37 cellular contexts compared by ENCODE assay signal in genomic region chr3:8198605-8199004, GRCh38.
A peak's percentile ranks its signal among the peaks of the same experiment; 100 is the strongest.
DNase-seq lines count a peak whose midpoint lies in the region; ATAC-seq, FAIRE-seq and TF ChIP-seq lines count a peak whose summit lies in the region.
"Had no signal": no experiment of that assay in that cellular context is flagged by ENCODE, and none has a peak within 500 bp of the region (broad histone marks: within the 10 kb centered on the region; RNA-seq: fewer than 3 reads in every experiment).

No MANE protein-coding gene starts in this region.

- ATAC-seq in HepG2 (no peak), right lobe of liver (no peak), GM12878 (no peak), K562 (no peak), GM21367 (IDR thresholded peaks at IDR 0.05; ENCODE audit: unreplicated experiment) (no peak)
- ATAC-seq: A549; CD8-positive, alpha-beta T cell had no signal

- no peak overlapping the region for H4K5ac ChIP-seq in mesendoderm (ENCODE audit: low read length)

- H2BK5ac ChIP-seq in mesendoderm (ENCODE audit: low read length): no peak overlapping the region

- no peak overlapping the region for H2AFZ ChIP-seq in HepG2 (ENCODE audit: low read length)
- H2AFZ ChIP-seq in GM12878 (ENCODE audit: control insufficient read depth, low read depth, low read length): no peak overlapping the region
- H2AFZ ChIP-seq in K562 (ENCODE audit: low read depth, low read length): no peak overlapping the region

- POLR2A ChIA-PET in HepG2 (lab: Yijun Ruan, JAX): no interaction called here
- POLR2A ChIA-PET in GM12878 (lab: Charles Lee): no interaction called here
- POLR2A ChIA-PET in K562 (lab: Yijun Ruan, JAX): no interaction called here

- SMC1A ChIA-PET in GM12878 (lab: Charles Lee; ENCODE audit: uncharacterized antibody, unreplicated experiment): no interaction called here

- H3K4me3 ChIP-seq in HepG2 (replicated peaks in 1 of 3; ENCODE audit: insufficient read depth in 1 of 3, low read depth in 2 of 3, low read length in 3 of 3) (no peak overlapping the region), right lobe of liver (no peak overlapping the region), GM12878 (no peak overlapping the region), K562 (no peak overlapping the region), mesendoderm (ENCODE audit: low read length) (no peak overlapping the region), endodermal cell (ENCODE audit: low read length) (no peak overlapping the region)
- H3K4me3 ChIP-seq: A549; BLaER1; BLaER1 treated with 17β-estradiol and CSF1 and Interleukin-3, amounts not matched to agents 10 nM and 100 nM had no signal

- no peaks in the 10 kb centered on the region for H3K79me1 ChIP-seq in mesendoderm (ENCODE audit: low read length)

- no peak for TF ChIP-seq EP300 in HepG2 (IDR thresholded peaks at IDR 0.05; ENCODE audit: low read depth in 2 of 2, low read length in 2 of 2)
- no peak for TF ChIP-seq EP300 in HepG2 (CRISPR knock-in tag; IDR thresholded peaks at IDR 0.05; ENCODE audit: borderline replicate concordance)
- no peak for TF ChIP-seq EP300 in GM12878 (IDR thresholded peaks at IDR 0.05; ENCODE audit: borderline replicate concordance in 1 of 2, control insufficient read depth in 1 of 2, low read depth in 2 of 2, low read length in 2 of 2)
- no peak for TF ChIP-seq EP300 in K562 (IDR thresholded peaks at IDR 0.05; ENCODE audit: low read length)

- TF ChIP-seq RAD21 in HepG2 (CRISPR knock-in tag; IDR thresholded peaks at IDR 0.05) (no peak), GM12878 (IDR thresholded peaks at IDR 0.05; ENCODE audit: insufficient read depth, low read depth, low read length) (no peak), K562 (CRISPR knock-in tag; conservative IDR thresholded peaks at IDR 0.05 in 1 of 2, IDR thresholded peaks at IDR 0.05 in 1 of 2) (no peak)

- no peaks in the 10 kb centered on the region for H3K27me3 Mint-ChIP-seq in endodermal cell (ENCODE audit: insufficient read depth)

- H3K27me3 ChIP-seq in HepG2 (ENCODE audit: control insufficient read depth in 1 of 2, insufficient read depth in 2 of 2, low read length in 2 of 2) (no peaks in the 10 kb centered on the region), right lobe of liver (no peaks in the 10 kb centered on the region), GM12878 (replicated peaks in 1 of 2; ENCODE audit: control insufficient read depth in 2 of 2, insufficient read depth in 2 of 2, low read length in 1 of 2) (no peaks in the 10 kb centered on the region), K562 (ENCODE audit: control insufficient read depth in 2 of 2, insufficient read depth in 2 of 2, low read length in 2 of 2) (no peaks in the 10 kb centered on the region), mesendoderm (ENCODE audit: insufficient read depth, low read length, poor library complexity) (no peaks in the 10 kb centered on the region), endodermal cell (ENCODE audit: control insufficient read depth, insufficient read depth, low read length, poor library complexity, severe bottlenecking) (no peaks in the 10 kb centered on the region)
- H3K27me3 ChIP-seq: BE2C; BLaER1; BLaER1 treated with 17β-estradiol and CSF1 and Interleukin-3, amounts not matched to agents 10 nM and 100 nM had no signal

- DNase-seq in HepG2 (ENCODE audit: low spot score) (no peak), right lobe of liver (no peak), GM12878 (ENCODE audit: low read depth, low spot score) (no peak), K562 (ENCODE audit: extremely low read depth in 1 of 4, low spot score in 3 of 4) (no peak), mesendoderm (no peak), GM20000 (ENCODE audit: low spot score) (no peak), endodermal cell (no peak)
- DNase-seq: 8988T; ACHN; AML-193; BE2C; C1 segment of cervical spinal cord; Caco-2; Calu3; CD4-positive, alpha-beta memory T cell; CD4-positive, alpha-beta T cell; CD4-positive, CD25-positive, alpha-beta regulatory T cell; CD8-positive, alpha-beta memory T cell; CD8-positive, alpha-beta T cell; COR-L47; DMS 273 treated with DMSO at 0.1 percent for 48 hours; DMS153; DMS53; DMS79; DMS79 treated with DMSO at 0.1 percent for 48 hours; DND-41; EL had no signal

- FAIRE-seq in HepG2 (lab: Jason Lieb, UNC) (no peak), GM12878 (lab: Jason Lieb, UNC) (no peak), K562 (lab: Jason Lieb, UNC) (no peak)
- FAIRE-seq: A204.1, A549, D721Med had no signal

- no peak overlapping the region for H4K8ac ChIP-seq in mesendoderm (ENCODE audit: low read depth, low read length)

- no peak overlapping the region for H3K9ac ChIP-seq in HepG2 (ENCODE audit: insufficient read depth, low read depth, low read length)
- H3K9ac ChIP-seq in GM12878 (ENCODE audit: control insufficient read depth, insufficient read depth, low read length): no peak overlapping the region
- no peak overlapping the region for H3K9ac ChIP-seq in K562 (ENCODE audit: insufficient read depth in 1 of 2, low read depth in 2 of 2, low read length in 2 of 2)
- no peak overlapping the region for H3K9ac ChIP-seq in mesendoderm (ENCODE audit: low read length)
- no peak overlapping the region for H3K9ac ChIP-seq in endodermal cell (ENCODE audit: extremely low read depth, low read length, poor library complexity, severe bottlenecking)
- H3K9ac ChIP-seq: BLaER1; BLaER1 treated with 17β-estradiol and CSF1 and Interleukin-3, amounts not matched to agents 10 nM and 100 nM had no signal

- peak overlapping the region; percentile 18 for H2AK5ac ChIP-seq in mesendoderm (ENCODE audit: low read length)

- no peaks in the 10 kb centered on the region for H3K9me1 ChIP-seq in K562 (ENCODE audit: control insufficient read depth, insufficient read depth, low read length)

- intact Hi-C loops in HepG2 (cut with micrococcal nuclease; ENCODE audit: unreplicated experiment) (no loop called here), right lobe of liver (cut with DNase I) (no loop called here), GM12878 (cut with micrococcal nuclease; ENCODE audit: unreplicated experiment) (no loop called here), K562 (cut with micrococcal nuclease) (no loop called here)

- H3K4ac ChIP-seq in mesendoderm (ENCODE audit: low read depth, low read length): no peak overlapping the region

- H3K36me3 ChIP-seq in HepG2 (replicated peaks in 1 of 2; ENCODE audit: control insufficient read depth in 1 of 2, insufficient read depth in 2 of 2, low read length in 2 of 2): no peaks in the 10 kb centered on the region
- H3K36me3 ChIP-seq in right lobe of liver: no peaks in the 10 kb centered on the region
- no peaks in the 10 kb centered on the region for H3K36me3 ChIP-seq in GM12878 (ENCODE audit: control insufficient read depth in 2 of 2, insufficient read depth in 2 of 2, low read length in 1 of 2)
- no peaks in the 10 kb centered on the region for H3K36me3 ChIP-seq in K562 (ENCODE audit: control insufficient read depth, insufficient read depth, low read length)
- no peaks in the 10 kb centered on the region for H3K36me3 ChIP-seq in mesendoderm (ENCODE audit: control insufficient read depth, insufficient read depth, low read length)
- no peaks in the 10 kb centered on the region for H3K36me3 ChIP-seq in endodermal cell (ENCODE audit: control insufficient read depth, insufficient read depth, low read length)
- H3K36me3 ChIP-seq: BE2C; BLaER1; BLaER1 treated with 17β-estradiol and CSF1 and Interleukin-3, amounts not matched to agents 10 nM and 100 nM had no signal

- no peak overlapping the region for H3K4me3 Mint-ChIP-seq in endodermal cell
- H3K4me3 Mint-ChIP-seq: B cell; CD14-positive monocyte; CD4-positive, alpha-beta memory T cell; CD4-positive, alpha-beta T cell; CD4-positive, CD25-positive, alpha-beta regulatory T cell; CD8-positive, alpha-beta memory T cell; CD8-positive, alpha-beta T cell had no signal

- H3K23ac ChIP-seq in mesendoderm (ENCODE audit: low read length): no peak overlapping the region

- H3K4me1 Mint-ChIP-seq in endodermal cell: peaks cover 22% of the 10 kb centered on the region
- H3K4me1 Mint-ChIP-seq: B cell; CD14-positive monocyte; CD4-positive, alpha-beta memory T cell; CD4-positive, CD25-positive, alpha-beta regulatory T cell; CD8-positive, alpha-beta memory T cell had no signal

- H3K4me1 ChIP-seq in HepG2 (ENCODE audit: insufficient read depth, low read length): no peaks in the 10 kb centered on the region
- H3K4me1 ChIP-seq in right lobe of liver: no peaks in the 10 kb centered on the region
- no peaks in the 10 kb centered on the region for H3K4me1 ChIP-seq in GM12878 (ENCODE audit: control insufficient read depth, insufficient read depth, low read length)
- no peaks in the 10 kb centered on the region for H3K4me1 ChIP-seq in K562 (replicated peaks in 1 of 2; ENCODE audit: control insufficient read depth in 2 of 2, insufficient read depth in 2 of 2, low read length in 2 of 2)
- H3K4me1 ChIP-seq in mesendoderm (ENCODE audit: control insufficient read depth, low read depth, low read length): no peaks in the 10 kb centered on the region
- H3K4me1 ChIP-seq in endodermal cell (ENCODE audit: control insufficient read depth, insufficient read depth, low read length): peaks cover 3% of the 10 kb centered on the region
- H3K4me1 ChIP-seq: A549, BE2C, Caco-2 had no signal

- H3K79me2 ChIP-seq in HepG2 (ENCODE audit: insufficient read depth, low read length) (no peaks in the 10 kb centered on the region), GM12878 (ENCODE audit: control insufficient read depth, insufficient read depth, low read length) (no peaks in the 10 kb centered on the region), K562 (ENCODE audit: control insufficient read depth, insufficient read depth, low read length) (no peaks in the 10 kb centered on the region), mesendoderm (ENCODE audit: control insufficient read depth, insufficient read depth, low read length) (no peaks in the 10 kb centered on the region)

- H3K18ac ChIP-seq in mesendoderm (ENCODE audit: low read length): no peak overlapping the region

- BruUV-seq in HepG2 (replicated peaks; lab: Mats Ljungman, UMichigan) (no TSS peak), GM12878 (replicated peaks; lab: Mats Ljungman, UMichigan) (no TSS peak), K562 (replicated peaks; lab: Mats Ljungman, UMichigan) (no TSS peak)

- WGBS in HepG2 (ENCODE audit: low lambda C conversion rate): 2% methylated on average over 4 of the region's 4 CpGs
- 72% methylated on average over 4 of the region's 4 CpGs for WGBS in right lobe of liver (ENCODE audit: insufficient coverage, low coverage, low lambda C conversion rate, missing lambda C conversion rate)
- 2% methylated on average over 4 of the region's 4 CpGs for whole genome bisulfite sequencing in GM12878 (ENCODE audit: insufficient coverage, insufficient replicate concordance, low lambda C conversion rate, missing lambda C conversion rate)
- WGBS in K562 (ENCODE audit: insufficient coverage, low coverage, missing lambda C conversion rate): 1% methylated on average over 4 of the region's 4 CpGs
- WGBS in mesendoderm (ENCODE audit: extremely low coverage, insufficient coverage, low lambda C conversion rate): no CpG with 5 or more reads among the region's 4 CpGs
- WGBS in endodermal cell (ENCODE audit: insufficient coverage in 1 of 2, insufficient read length in 1 of 2), 2 experiments: 91 to 100% methylated on average over 3 of the region's 4 CpGs

- in situ Hi-C loops in HepG2 (cut with HindIII; ENCODE audit: extremely low pct_ligation_motif_present, low pct_unique_long_range_greater_than_20kb): no loop called here
- in situ Hi-C loops in GM12878 (cut with MboI): no loop called here
- in situ Hi-C loops in K562 (cut with MboI): no loop called here

- H3K4me2 ChIP-seq in HepG2 (ENCODE audit: low read depth, low read length) (no peak overlapping the region), GM12878 (ENCODE audit: control insufficient read depth, insufficient read depth) (no peak overlapping the region), K562 (ENCODE audit: insufficient read depth, low read length) (no peak overlapping the region), mesendoderm (ENCODE audit: low read length) (no peak overlapping the region)
- H3K4me2 ChIP-seq: A549; BLaER1; BLaER1 treated with 17β-estradiol and CSF1 and Interleukin-3, amounts not matched to agents 10 nM and 100 nM had no signal

- TF ChIP-seq POLR2A in HepG2 (IDR thresholded peaks at IDR 0.05; ENCODE audit: insufficient read depth in 1 of 2, low read depth in 2 of 2, low read length in 2 of 2) (no peak), right lobe of liver (IDR thresholded peaks at IDR 0.05) (no peak), GM12878 (IDR thresholded peaks at IDR 0.05; ENCODE audit: low read depth, low read length) (no peak), K562 (conservative IDR thresholded peaks at IDR 0.05) (no peak)

- CTCF ChIA-PET in HepG2 (lab: Yijun Ruan, JAX; ENCODE audit: low intra/inter-chr PET ratio, low total read pairs) (no interaction called here), GM12878 (lab: Yijun Ruan, JAX) (no interaction called here), K562 (lab: Yijun Ruan, JAX; ENCODE audit: low intra/inter-chr PET ratio) (no interaction called here)

- no peaks in the 10 kb centered on the region for H3K9me3 Mint-ChIP-seq in endodermal cell
- H3K9me3 Mint-ChIP-seq: CD4-positive, alpha-beta T cell; CD8-positive, alpha-beta T cell had no signal

- no peaks in the 10 kb centered on the region for H3K9me3 ChIP-seq in HepG2 (ENCODE audit: low read length)
- H3K9me3 ChIP-seq in right lobe of liver: no peaks in the 10 kb centered on the region
- no peaks in the 10 kb centered on the region for H3K9me3 ChIP-seq in GM12878 (replicated peaks; ENCODE audit: control insufficient read depth, insufficient read depth, low read length)
- H3K9me3 ChIP-seq in K562 (replicated peaks; ENCODE audit: control insufficient read depth, insufficient read depth, low read depth, low read length): peaks cover 3% of the 10 kb centered on the region; the same call in 1 of the 2 replicates
- H3K9me3 ChIP-seq in endodermal cell (ENCODE audit: control insufficient read depth, low read length): no peaks in the 10 kb centered on the region
- H3K9me3 ChIP-seq: A549, BE2C, BLaER1, Caco-2 had no signal

- H3K36me3 Mint-ChIP-seq in endodermal cell (ENCODE audit: low read depth): no peaks in the 10 kb centered on the region
- H3K36me3 Mint-ChIP-seq: CD14-positive monocyte; CD4-positive, alpha-beta memory T cell; CD4-positive, CD25-positive, alpha-beta regulatory T cell; CD8-positive, alpha-beta memory T cell; CD8-positive, alpha-beta T cell had no signal

- TF ChIP-seq CTCF in HepG2 (CRISPR knock-in tag; IDR thresholded peaks at IDR 0.05) (no peak), right lobe of liver (IDR thresholded peaks at IDR 0.05) (no peak), GM12878 (IDR thresholded peaks at IDR 0.05 in 2 of 3, conservative IDR thresholded peaks at IDR 0.05 in 1 of 3; ENCODE audit: control insufficient read depth in 2 of 3, extremely low read depth in 1 of 3, insufficient read depth in 1 of 3, low read depth in 3 of 3, low read length in 3 of 3) (no peak), K562 (IDR thresholded peaks at IDR 0.05 in 2 of 3, conservative IDR thresholded peaks at IDR 0.05 in 1 of 3; ENCODE audit: insufficient read depth in 2 of 3, low read depth in 1 of 3, low read length in 3 of 3) (no peak), GM20000 (IDR thresholded peaks at IDR 0.05; ENCODE audit: extremely low read depth, missing control alignments) (no peak), endodermal cell (conservative IDR thresholded peaks at IDR 0.05) (no peak)

- no peak overlapping the region for H3K27ac Mint-ChIP-seq in endodermal cell
- H3K27ac Mint-ChIP-seq: B cell; CD14-positive monocyte; CD4-positive, alpha-beta memory T cell; CD4-positive, alpha-beta T cell; CD4-positive, CD25-positive, alpha-beta regulatory T cell; CD8-positive, alpha-beta memory T cell; CD8-positive, alpha-beta T cell had no signal

- H2BK15ac ChIP-seq in mesendoderm (replicated peaks; ENCODE audit: low read depth): no peak overlapping the region

- H3K27ac ChIP-seq in HepG2 (ENCODE audit: extremely low read length, insufficient read depth, low read length) (no peak overlapping the region), right lobe of liver (no peak overlapping the region), GM12878 (ENCODE audit: control insufficient read depth, insufficient read depth) (no peak overlapping the region), K562 (ENCODE audit: extremely low read depth, low read depth, low read length) (no peak overlapping the region), mesendoderm (ENCODE audit: low read depth, low read length) (no peak overlapping the region), endodermal cell (ENCODE audit: low read depth, low read length) (no peak overlapping the region)
- H3K27ac ChIP-seq: 22Rv1; A549; BLaER1; BLaER1 treated with 17β-estradiol and CSF1 and Interleukin-3, amounts not matched to agents 10 nM and 100 nM; C4-2B had no signal

- no peaks in the 10 kb centered on the region for H4K20me1 ChIP-seq in HepG2 (ENCODE audit: insufficient read depth, low read length)
- H4K20me1 ChIP-seq in GM12878 (ENCODE audit: control insufficient read depth, insufficient read depth): no peaks in the 10 kb centered on the region
- H4K20me1 ChIP-seq in K562 (replicated peaks; ENCODE audit: control insufficient read depth, insufficient read depth, low read length): no peaks in the 10 kb centered on the region
- H4K20me1 ChIP-seq: BLaER1; BLaER1 treated with 17β-estradiol and CSF1 and Interleukin-3, amounts not matched to agents 10 nM and 100 nM had no signal

- H2BK120ac ChIP-seq in mesendoderm (ENCODE audit: low read depth, low read length): no peak overlapping the region

- RAD21 ChIA-PET in GM12878 (lab: Charles Lee; ENCODE audit: unreplicated experiment): no interaction called here

- H3K56ac ChIP-seq in mesendoderm (ENCODE audit: low read length): no peak overlapping the region

Comparison
In these comparisons a context has a peak if more than half of its experiments do, and no peak if none do; other contexts are left out.
1. Of the 241 proteins assayed by ChIP-seq in both HepG2 and K562: peak only in HepG2: RAD51; only in K562: TFE3; in both: none; in neither: 238; mixed calls (peak in some experiments, not most) for 1.